Comparison of ENCODE assay signal across 15 cellular contexts in the genomic region with DNA sequence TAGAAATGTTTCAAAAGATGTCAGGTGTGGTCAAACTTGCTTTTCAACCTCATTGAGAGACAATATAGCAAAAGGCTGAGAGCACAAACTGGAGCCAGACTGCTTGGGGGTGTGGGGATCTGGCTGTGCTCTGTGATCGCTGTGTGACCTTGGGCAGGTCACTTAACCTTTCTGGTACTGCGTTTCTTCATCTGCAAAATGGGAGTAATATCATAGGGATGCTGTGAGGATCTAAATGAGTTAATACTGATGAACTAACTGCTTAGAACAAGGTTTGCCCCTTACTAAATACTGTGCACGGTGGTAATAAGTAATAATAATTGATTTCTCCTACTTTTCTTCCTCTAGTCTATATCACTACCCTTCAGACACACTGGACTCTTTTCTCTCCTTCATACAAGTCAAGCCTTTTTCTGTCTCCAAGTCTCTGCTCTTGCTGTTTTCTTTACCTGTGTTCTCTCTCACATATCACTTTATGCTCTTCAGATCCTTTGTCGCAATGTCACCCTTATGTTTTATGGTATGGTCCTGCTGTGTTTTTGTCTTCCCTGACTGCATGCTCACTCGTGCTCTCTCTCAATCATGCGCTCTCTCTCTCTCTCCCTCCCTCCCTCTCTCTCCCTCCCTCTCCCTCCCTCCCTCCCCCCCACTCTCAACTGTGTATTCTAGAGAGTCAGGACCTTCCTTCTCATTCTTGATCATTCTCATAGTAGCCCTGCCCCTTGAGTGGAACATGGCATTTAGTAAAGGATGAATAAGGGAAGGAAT. TPM values are rescaled to one million over a fixed set of nuclear protein-coding genes. Genes with fewer than 3 reads are reported as not detected.
DNase-seq lines count a peak whose midpoint lies in the region; ATAC-seq, FAIRE-seq and TF ChIP-seq lines count a peak whose summit lies in the region.
"Had no signal": no experiment of that assay in that cellular context is flagged by ENCODE, and none has a peak within 500 bp of the region (broad histone marks: within the 10 kb centered on the region; RNA-seq: fewer than 3 reads in every experiment).

No MANE protein-coding gene starts in this region.

- no peak overlapping the region for H3K4me3 ChIP-seq in A549
- H3K4me3 ChIP-seq in GM23338 = peak overlapping the region; percentile 35; the same call in 1 of the 2 replicates
- H3K4me3 ChIP-seq: HAP-1 had no signal

- 82% methylated on average over 6 of the region's 6 CpGs for WGBS in A549 (ENCODE audit: missing lambda C conversion rate)

- H3K4me1 ChIP-seq in A549 (peaks cover 72% of the 10 kb centered on the region), GM23338 (ENCODE audit: insufficient read depth) (peaks cover 44% of the 10 kb centered on the region), foreskin keratinocyte (peaks cover 15% of the 10 kb centered on the region)

- no peak for TF ChIP-seq POLR2A in A549 (IDR thresholded peaks at IDR 0.05; ENCODE audit: low read length)

- peaks cover 64% of the 10 kb centered on the region for H3K79me2 ChIP-seq in GM23338 (replicated peaks; ENCODE audit: insufficient read depth)

- H3K27me3 ChIP-seq in GM23338 (ENCODE audit: insufficient read depth) (no peaks in the 10 kb centered on the region), foreskin keratinocyte (no peaks in the 10 kb centered on the region)

- TF ChIP-seq RAD21 in A549 (conservative IDR thresholded peaks at IDR 0.05 in 1 of 2, IDR thresholded peaks at IDR 0.05 in 1 of 2) = no peak

- H3K36me3 ChIP-seq in GM23338 (ENCODE audit: insufficient read depth) = peaks cover 5% of the 10 kb centered on the region; the same call in 1 of the 2 replicates
- H3K36me3 ChIP-seq: HAP-1, neural progenitor cell had no signal

- TF ChIP-seq CTCF in A549 (IDR thresholded peaks at IDR 0.05) (no peak), GM23338 (conservative IDR thresholded peaks at IDR 0.05; ENCODE audit: low read depth in 2 of 2) (no peak), chondrocyte (IDR thresholded peaks at IDR 0.05) (no peak), neural crest cell (conservative IDR thresholded peaks at IDR 0.05) (no peak), foreskin keratinocyte (conservative IDR thresholded peaks at IDR 0.05) (no peak)

- CTCF ChIA-PET in A549 (lab: Yijun Ruan, JAX) = interaction anchor here (3.3 kb wide), 1 partner anchor 32 kb away, joined by 12 read pairs; no protein-coding TSS in a partner anchor

- POLR2A ChIA-PET in A549 (lab: Yijun Ruan, JAX) = no interaction called here

- ATAC-seq in A549 (no peak), GM23338 (no peak), foreskin keratinocyte (no peak), GM19452 (IDR thresholded peaks at IDR 0.05; ENCODE audit: unreplicated experiment) (no peak)
- ATAC-seq: stimulated activated naive CD8-positive, alpha-beta T cell treated with anti-CD3 and anti-CD28 coated beads, Interleukin-15, amount 100 ng/mL, for 72 hours had no signal

- no peaks in the 10 kb centered on the region for H3K9me2 ChIP-seq in GM23338 (ENCODE audit: insufficient read depth)

- TF ChIP-seq EP300 in A549 (IDR thresholded peaks at IDR 0.05) = no peak

- H3K27ac Mint-ChIP-seq in GM23338 (no peak overlapping the region), chondrocyte (ENCODE audit: unreplicated experiment) (peak overlapping the region; percentile 75), neural crest cell (ENCODE audit: unreplicated experiment) (no peak overlapping the region)
- H3K27ac Mint-ChIP-seq: neural progenitor cell; T-helper 1 cell treated with Interleukin-12 subunit alpha and Interleukin-12 subunit beta and Interleukin-4 antibody, amounts not matched to agents 30 μg/mL and 1 μg/mL, for 36 hours had no signal

- H3K9me3 Mint-ChIP-seq in GM23338 (no peaks in the 10 kb centered on the region), chondrocyte (ENCODE audit: low read depth) (no peaks in the 10 kb centered on the region), neural crest cell (no peaks in the 10 kb centered on the region)
- H3K9me3 Mint-ChIP-seq: neural progenitor cell; stimulated activated naive CD8-positive, alpha-beta T cell treated with anti-CD3 and anti-CD28 coated beads, Interleukin-15, amount 100 ng/mL, for 72 hours; T-helper 1 cell treated with Interleukin-12 subunit alpha and Interleukin-12 subunit beta and Interleukin-4 antibody, amounts not matched to agents 30 μg/mL and 1 μg/mL, for 36 hours had no signal

- peaks cover 41% of the 10 kb centered on the region for H3K4me1 Mint-ChIP-seq in GM23338
- peaks cover 47% of the 10 kb centered on the region for H3K4me1 Mint-ChIP-seq in chondrocyte (ENCODE audit: low read depth)
- peaks cover 30% of the 10 kb centered on the region for H3K4me1 Mint-ChIP-seq in neural crest cell

- peaks cover 12% of the 10 kb centered on the region; the same call in 1 of the 2 replicates for H4K20me1 ChIP-seq in GM23338 (replicated peaks; ENCODE audit: insufficient read depth)

- H3K4me2 ChIP-seq in A549 (peak overlapping the region; percentile 93), GM23338 (peak overlapping the region; percentile 74)

- H3K36me3 Mint-ChIP-seq in GM23338 (ENCODE audit: low read depth) (no peaks in the 10 kb centered on the region), chondrocyte (ENCODE audit: low read depth) (peaks cover 3% of the 10 kb centered on the region), neural crest cell (ENCODE audit: low read depth) (no peaks in the 10 kb centered on the region)

- H3K4me3 Mint-ChIP-seq in GM23338 (peak overlapping the region; percentile 10; the same call in 2 of the 3 replicates), chondrocyte (ENCODE audit: unreplicated experiment) (peak overlapping the region; percentile 24), neural crest cell (peak overlapping the region; percentile 44)
- H3K4me3 Mint-ChIP-seq: neural progenitor cell; stimulated activated naive CD8-positive, alpha-beta T cell treated with anti-CD3 and anti-CD28 coated beads, Interleukin-15, amount 100 ng/mL, for 72 hours; T-helper 1 cell treated with Interleukin-12 subunit alpha and Interleukin-12 subunit beta and Interleukin-4 antibody, amounts not matched to agents 30 μg/mL and 1 μg/mL, for 36 hours had no signal

- DNase-seq in A549 (ENCODE audit: low read depth in 1 of 2, low spot score in 1 of 2) (no peak), GM23338 (ENCODE audit: low spot score) (peak; percentile 37), chondrocyte (ENCODE audit: low spot score) (no peak), neural crest cell (ENCODE audit: low read depth, low spot score) (no peak), foreskin keratinocyte (no peak), A172 (ENCODE audit: low spot score) (no peak), NCI-H510A (lab: John Stamatoyannopoulos, UW) (no peak)
- DNase-seq: cortex of kidney; NCI-H2029; NCI-H82; stimulated activated naive CD8-positive, alpha-beta T cell treated with anti-CD3 and anti-CD28 coated beads, Interleukin-15, amount 100 ng/mL, for 72 hours had no signal

- H3K9me3 ChIP-seq in A549 = no peaks in the 10 kb centered on the region
- H3K9me3 ChIP-seq: HAP-1 had no signal

- no peak for FAIRE-seq in A549 (lab: Jason Lieb, UNC)

- H3K27ac ChIP-seq in A549 (peak overlapping the region in 1 of 2 experiments; percentile 45; a peak in 2 of 6 replicates), GM23338 (ENCODE audit: low read depth) (no peak overlapping the region), foreskin keratinocyte (no peak overlapping the region)
- H3K27ac ChIP-seq: neural progenitor cell had no signal

- H3F3A ChIP-seq in GM23338 (replicated peaks; ENCODE audit: low read depth) = no peaks in the 10 kb centered on the region

- no peak overlapping the region for H2AFZ ChIP-seq in GM23338
- H2AFZ ChIP-seq: neural progenitor cell had no signal

- H3K27me3 Mint-ChIP-seq in GM23338 (ENCODE audit: insufficient read depth, low read depth, poor library complexity) (peaks cover 10% of the 10 kb centered on the region), chondrocyte (ENCODE audit: low read depth) (no peaks in the 10 kb centered on the region), neural crest cell (ENCODE audit: low read depth) (peaks cover 3% of the 10 kb centered on the region)
- H3K27me3 Mint-ChIP-seq: stimulated activated naive CD8-positive, alpha-beta T cell treated with anti-CD3 and anti-CD28 coated beads, Interleukin-15, amount 100 ng/mL, for 72 hours had no signal

TF ChIP-seq in A549, 52 proteins besides CTCF, POLR2A, EP300 and RAD21 (continues in another document):
- TF ChIP-seq NFE2L2 (conservative IDR thresholded peaks at IDR 0.05; ENCODE audit: low read length) (no peak), RFX5 (IDR thresholded peaks at IDR 0.05) (no peak)
- TF ChIP-seq, protein P1, sequence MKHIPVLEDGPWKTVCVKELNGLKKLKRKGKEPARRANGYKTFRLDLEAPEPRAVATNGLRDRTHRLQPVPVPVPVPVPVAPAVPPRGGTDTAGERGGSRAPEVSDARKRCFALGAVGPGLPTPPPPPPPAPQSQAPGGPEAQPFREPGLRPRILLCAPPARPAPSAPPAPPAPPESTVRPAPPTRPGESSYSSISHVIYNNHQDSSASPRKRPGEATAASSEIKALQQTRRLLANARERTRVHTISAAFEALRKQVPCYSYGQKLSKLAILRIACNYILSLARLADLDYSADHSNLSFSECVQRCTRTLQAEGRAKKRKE (CRISPR knock-in tag; IDR thresholded peaks at IDR 0.05; ENCODE audit: low read depth) = no peak

TF ChIP-seq in GM23338, 12 proteins besides CTCF, POLR2A, EP300 and RAD21 (continues in another document):
- TF ChIP-seq EZH2 (IDR thresholded peaks at IDR 0.05; ENCODE audit: low read depth, unreplicated experiment) = no peak
- no peak for TF ChIP-seq STAT1 (IDR thresholded peaks at IDR 0.05; ENCODE audit: unreplicated experiment)
- TF ChIP-seq POLR2AphosphoS5 (IDR thresholded peaks at IDR 0.05; ENCODE audit: low read depth) = no peak
- TF ChIP-seq NANOG (IDR thresholded peaks at IDR 0.05; ENCODE audit: borderline replicate concordance) = no peak

RNA-seq across cellular contexts. Expression of gene MGST3, which starts 3.3 kb away (rescaled TPM):
- polyA plus RNA-seq in A549 (2011; rRNA removed) (216 and 245 TPM in 2 replicates), A549 (2017; fragmentation: RNase III; extraction: RNeasy Plus Mini Kit Qiagen cat#74134 plus additional on column Dnase treatment) (208 to 225 TPM (median 217 TPM) in 3 replicates), GM23338 (2016; fragmentation: Nextera tagmentation; extraction: Ambion mirVana) (262 and 286 TPM in 2 replicates), foreskin keratinocyte (181 and 225 TPM in 2 replicates)
- 254 and 257 TPM in 2 replicates for polyA plus RNA-seq in A549 (2012; cell fraction: cytosol; rRNA removed)
- 137 and 208 TPM in 2 replicates for polyA plus RNA-seq in A549 (2012; cell fraction: nucleus; rRNA removed)
- 111 and 113 TPM in 2 replicates for polyA minus RNA-seq in A549 (2011; rRNA and poly(A)+ RNA removed)
- total RNA-seq in GM23338 (2014; rRNA removed; shearing (Covaris generic)) = 84.5 and 107 TPM in 2 replicates
- total RNA-seq in chondrocyte (154 to 167 TPM (median 165 TPM) in 3 replicates), neural crest cell (94.2 and 100.0 TPM in 2 replicates), foreskin keratinocyte (129 and 158 TPM in 2 replicates)
- 224 and 279 TPM in 2 replicates for total RNA-seq in A172 (2014; rRNA removed; shearing (Covaris generic))
